9 cellular contexts compared by ENCODE assay signal in the genomic region with DNA sequence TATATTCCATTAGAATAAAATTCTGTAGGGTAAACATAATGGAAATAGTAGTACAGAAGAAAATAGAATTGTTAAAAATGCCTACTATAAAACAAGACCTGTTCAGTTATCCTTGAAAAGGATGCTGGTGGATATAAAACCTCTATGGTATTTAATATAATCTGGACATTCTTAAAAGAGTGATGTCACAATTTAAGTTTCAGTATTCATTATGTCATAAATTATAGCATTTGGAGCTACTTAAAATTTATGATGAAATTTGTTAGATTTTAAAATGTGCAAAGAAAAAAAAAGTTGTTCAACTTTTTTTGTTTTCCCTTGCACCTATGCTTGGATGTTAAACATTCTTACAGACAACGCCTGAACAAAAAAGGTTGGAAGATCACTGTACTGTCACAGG.
"Had no signal": no experiment of that assay in that cellular context is flagged by ENCODE, and none has a peak within 500 bp of the region (broad histone marks: within the 10 kb centered on the region; RNA-seq: fewer than 3 reads in every experiment).

No MANE protein-coding gene starts in this region.

- ATAC-seq: HCT116, K562 had no signal

- FAIRE-seq: K562 had no signal

- H3K27ac ChIP-seq: GM23248, HL-60 had no signal

- H3K9me3 ChIP-seq: HAP-1 had no signal

- H2AFZ ChIP-seq: GM23248 had no signal

- H3K9ac ChIP-seq: GM23248 had no signal

- H3K4me3 ChIP-seq: GM23248, HAP-1, K562 had no signal

- DNase-seq: GM23248, GOT3, H7, IMR-90, KG1 had no signal
